1 cellular context compared by ENCODE assay signal in genomic region chr12:56001446-56002100, GRCh38.
TF ChIP-seq lines count a peak whose summit lies in the region.

No MANE protein-coding gene starts in this region.

TF ChIP-seq in HepG2, 621 proteins besides CTCF, POLR2A, EP300 and RAD21:
- TF ChIP-seq, protein P1, sequence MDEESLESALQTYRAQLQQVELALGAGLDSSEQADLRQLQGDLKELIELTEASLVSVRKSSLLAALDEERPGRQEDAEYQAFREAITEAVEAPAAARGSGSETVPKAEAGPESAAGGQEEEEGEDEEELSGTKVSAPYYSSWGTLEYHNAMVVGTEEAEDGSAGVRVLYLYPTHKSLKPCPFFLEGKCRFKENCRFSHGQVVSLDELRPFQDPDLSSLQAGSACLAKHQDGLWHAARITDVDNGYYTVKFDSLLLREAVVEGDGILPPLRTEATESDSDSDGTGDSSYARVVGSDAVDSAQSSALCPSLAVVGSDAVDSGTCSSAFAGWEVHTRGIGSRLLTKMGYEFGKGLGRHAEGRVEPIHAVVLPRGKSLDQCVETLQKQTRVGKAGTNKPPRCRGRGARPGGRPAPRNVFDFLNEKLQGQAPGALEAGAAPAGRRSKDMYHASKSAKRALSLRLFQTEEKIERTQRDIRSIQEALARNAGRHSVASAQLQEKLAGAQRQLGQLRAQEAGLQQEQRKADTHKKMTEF (CRISPR knock-in tag; IDR thresholded peaks at IDR 0.05): peak; percentile 15; the same call in 1 of the 2 replicates
- peak; percentile 67; the same call in 1 of the 2 replicates for TF ChIP-seq ZBTB7B (CRISPR knock-in tag; IDR thresholded peaks at IDR 0.05)
- 0 out of 2 replicates have a peak, but pooled peaks have one; percentile 19 for TF ChIP-seq FOXA3 (CRISPR knock-in tag; IDR thresholded peaks at IDR 0.05)
- TF ChIP-seq, protein P2, sequence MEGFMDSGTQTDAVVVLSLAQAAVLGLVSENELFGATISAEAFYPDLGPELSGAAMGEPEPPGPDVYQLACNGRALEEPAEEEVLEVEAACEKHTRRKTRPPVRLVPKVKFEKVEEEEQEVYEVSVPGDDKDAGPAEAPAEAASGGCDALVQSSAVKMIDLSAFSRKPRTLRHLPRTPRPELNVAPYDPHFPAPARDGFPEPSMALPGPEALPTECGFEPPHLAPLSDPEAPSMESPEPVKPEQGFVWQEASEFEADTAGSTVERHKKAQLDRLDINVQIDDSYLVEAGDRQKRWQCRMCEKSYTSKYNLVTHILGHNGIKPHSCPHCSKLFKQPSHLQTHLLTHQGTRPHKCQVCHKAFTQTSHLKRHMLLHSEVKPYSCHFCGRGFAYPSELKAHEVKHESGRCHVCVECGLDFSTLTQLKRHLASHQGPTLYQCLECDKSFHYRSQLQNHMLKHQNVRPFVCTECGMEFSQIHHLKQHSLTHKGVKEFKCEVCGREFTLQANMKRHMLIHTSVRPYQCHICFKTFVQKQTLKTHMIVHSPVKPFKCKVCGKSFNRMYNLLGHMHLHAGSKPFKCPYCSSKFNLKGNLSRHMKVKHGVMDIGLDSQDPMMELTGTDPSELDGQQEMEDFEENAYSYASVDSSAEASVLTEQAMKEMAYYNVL (CRISPR knock-in tag; IDR thresholded peaks at IDR 0.05; ENCODE audit: borderline replicate concordance): no peak
- TF ChIP-seq RXRB (CRISPR knock-in tag; IDR thresholded peaks at IDR 0.05; ENCODE audit: borderline replicate concordance): 0 out of 2 replicates have a peak, but pooled peaks have one; percentile 0
- TF ChIP-seq FOXO4 (CRISPR knock-in tag; conservative IDR thresholded peaks at IDR 0.05): no peak
- no peak for TF ChIP-seq FOXA1 (IDR thresholded peaks at IDR 0.05)
- peak; percentile 39; the same call in 1 of the 2 replicates for TF ChIP-seq FOXA1 (CRISPR knock-in tag; IDR thresholded peaks at IDR 0.05)
- TF ChIP-seq BRCA1 (CRISPR knock-in tag; IDR thresholded peaks at IDR 0.05): no peak
- TF ChIP-seq, protein P3, sequence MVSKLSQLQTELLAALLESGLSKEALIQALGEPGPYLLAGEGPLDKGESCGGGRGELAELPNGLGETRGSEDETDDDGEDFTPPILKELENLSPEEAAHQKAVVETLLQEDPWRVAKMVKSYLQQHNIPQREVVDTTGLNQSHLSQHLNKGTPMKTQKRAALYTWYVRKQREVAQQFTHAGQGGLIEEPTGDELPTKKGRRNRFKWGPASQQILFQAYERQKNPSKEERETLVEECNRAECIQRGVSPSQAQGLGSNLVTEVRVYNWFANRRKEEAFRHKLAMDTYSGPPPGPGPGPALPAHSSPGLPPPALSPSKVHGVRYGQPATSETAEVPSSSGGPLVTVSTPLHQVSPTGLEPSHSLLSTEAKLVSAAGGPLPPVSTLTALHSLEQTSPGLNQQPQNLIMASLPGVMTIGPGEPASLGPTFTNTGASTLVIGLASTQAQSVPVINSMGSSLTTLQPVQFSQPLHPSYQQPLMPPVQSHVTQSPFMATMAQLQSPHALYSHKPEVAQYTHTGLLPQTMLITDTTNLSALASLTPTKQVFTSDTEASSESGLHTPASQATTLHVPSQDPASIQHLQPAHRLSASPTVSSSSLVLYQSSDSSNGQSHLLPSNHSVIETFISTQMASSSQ (IDR thresholded peaks at IDR 0.05; ENCODE audit: low read depth): peak; percentile 90
- TF ChIP-seq, protein P3 (CRISPR knock-in tag; IDR thresholded peaks at IDR 0.05; ENCODE audit: borderline replicate concordance): peak; percentile 83; the same call in 1 of the 2 replicates
- TF ChIP-seq, protein P4, sequence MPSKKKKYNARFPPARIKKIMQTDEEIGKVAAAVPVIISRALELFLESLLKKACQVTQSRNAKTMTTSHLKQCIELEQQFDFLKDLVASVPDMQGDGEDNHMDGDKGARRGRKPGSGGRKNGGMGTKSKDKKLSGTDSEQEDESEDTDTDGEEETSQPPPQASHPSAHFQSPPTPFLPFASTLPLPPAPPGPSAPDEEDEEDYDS (CRISPR knock-in tag; IDR thresholded peaks at IDR 0.05): 0 out of 2 replicates have a peak, but pooled peaks have one; percentile 26
- TF ChIP-seq GATAD2A (CRISPR knock-in tag; IDR thresholded peaks at IDR 0.05): peak; percentile 41; the same call in 1 of the 2 replicates
- TF ChIP-seq SAP130 (CRISPR knock-in tag; IDR thresholded peaks at IDR 0.05; ENCODE audit: low read depth): peak; percentile 35; the same call in 1 of the 2 replicates
- no peak for TF ChIP-seq FOSL2 (CRISPR knock-in tag; IDR thresholded peaks at IDR 0.05)
- TF ChIP-seq, protein P5, sequence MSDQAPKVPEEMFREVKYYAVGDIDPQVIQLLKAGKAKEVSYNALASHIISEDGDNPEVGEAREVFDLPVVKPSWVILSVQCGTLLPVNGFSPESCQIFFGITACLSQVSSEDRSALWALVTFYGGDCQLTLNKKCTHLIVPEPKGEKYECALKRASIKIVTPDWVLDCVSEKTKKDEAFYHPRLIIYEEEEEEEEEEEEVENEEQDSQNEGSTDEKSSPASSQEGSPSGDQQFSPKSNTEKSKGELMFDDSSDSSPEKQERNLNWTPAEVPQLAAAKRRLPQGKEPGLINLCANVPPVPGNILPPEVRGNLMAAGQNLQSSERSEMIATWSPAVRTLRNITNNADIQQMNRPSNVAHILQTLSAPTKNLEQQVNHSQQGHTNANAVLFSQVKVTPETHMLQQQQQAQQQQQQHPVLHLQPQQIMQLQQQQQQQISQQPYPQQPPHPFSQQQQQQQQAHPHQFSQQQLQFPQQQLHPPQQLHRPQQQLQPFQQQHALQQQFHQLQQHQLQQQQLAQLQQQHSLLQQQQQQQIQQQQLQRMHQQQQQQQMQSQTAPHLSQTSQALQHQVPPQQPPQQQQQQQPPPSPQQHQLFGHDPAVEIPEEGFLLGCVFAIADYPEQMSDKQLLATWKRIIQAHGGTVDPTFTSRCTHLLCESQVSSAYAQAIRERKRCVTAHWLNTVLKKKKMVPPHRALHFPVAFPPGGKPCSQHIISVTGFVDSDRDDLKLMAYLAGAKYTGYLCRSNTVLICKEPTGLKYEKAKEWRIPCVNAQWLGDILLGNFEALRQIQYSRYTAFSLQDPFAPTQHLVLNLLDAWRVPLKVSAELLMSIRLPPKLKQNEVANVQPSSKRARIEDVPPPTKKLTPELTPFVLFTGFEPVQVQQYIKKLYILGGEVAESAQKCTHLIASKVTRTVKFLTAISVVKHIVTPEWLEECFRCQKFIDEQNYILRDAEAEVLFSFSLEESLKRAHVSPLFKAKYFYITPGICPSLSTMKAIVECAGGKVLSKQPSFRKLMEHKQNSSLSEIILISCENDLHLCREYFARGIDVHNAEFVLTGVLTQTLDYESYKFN (CRISPR knock-in tag; conservative IDR thresholded peaks at IDR 0.05): peak; percentile 52
- TF ChIP-seq, protein P6, sequence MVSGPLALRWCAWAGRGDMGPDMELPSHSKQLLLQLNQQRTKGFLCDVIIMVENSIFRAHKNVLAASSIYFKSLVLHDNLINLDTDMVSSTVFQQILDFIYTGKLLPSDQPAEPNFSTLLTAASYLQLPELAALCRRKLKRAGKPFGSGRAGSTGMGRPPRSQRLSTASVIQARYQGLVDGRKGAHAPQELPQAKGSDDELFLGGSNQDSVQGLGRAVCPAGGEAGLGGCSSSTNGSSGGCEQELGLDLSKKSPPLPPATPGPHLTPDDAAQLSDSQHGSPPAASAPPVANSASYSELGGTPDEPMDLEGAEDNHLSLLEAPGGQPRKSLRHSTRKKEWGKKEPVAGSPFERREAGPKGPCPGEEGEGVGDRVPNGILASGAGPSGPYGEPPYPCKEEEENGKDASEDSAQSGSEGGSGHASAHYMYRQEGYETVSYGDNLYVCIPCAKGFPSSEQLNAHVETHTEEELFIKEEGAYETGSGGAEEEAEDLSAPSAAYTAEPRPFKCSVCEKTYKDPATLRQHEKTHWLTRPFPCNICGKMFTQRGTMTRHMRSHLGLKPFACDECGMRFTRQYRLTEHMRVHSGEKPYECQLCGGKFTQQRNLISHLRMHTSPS (CRISPR knock-in tag; IDR thresholded peaks at IDR 0.05; ENCODE audit: low read depth): no peak
- no peak for TF ChIP-seq LCORL (IDR thresholded peaks at IDR 0.05)
- TF ChIP-seq LCORL (CRISPR knock-in tag; IDR thresholded peaks at IDR 0.05): peak; percentile 15; the same call in 1 of the 2 replicates
- peak; percentile 72; the same call in 1 of the 2 replicates for TF ChIP-seq HNF1B (CRISPR knock-in tag; IDR thresholded peaks at IDR 0.05)
- TF ChIP-seq PPARG (CRISPR knock-in tag; conservative IDR thresholded peaks at IDR 0.05): peak; percentile 40; the same call in 1 of the 2 replicates
- no peak for TF ChIP-seq XBP1 (CRISPR knock-in tag; IDR thresholded peaks at IDR 0.05)
- peak; percentile 46; the same call in 1 of the 2 replicates for TF ChIP-seq ELF3 (CRISPR knock-in tag; IDR thresholded peaks at IDR 0.05)
- peak; percentile 42; the same call in 1 of the 2 replicates for TF ChIP-seq ERF (CRISPR knock-in tag; IDR thresholded peaks at IDR 0.05)
- peak; percentile 24; the same call in 1 of the 2 replicates for TF ChIP-seq ARID5B (CRISPR knock-in tag; IDR thresholded peaks at IDR 0.05)
- TF ChIP-seq ARID2 (CRISPR knock-in tag; IDR thresholded peaks at IDR 0.05; ENCODE audit: borderline replicate concordance): no peak
- peak; percentile 37 for TF ChIP-seq SIX4 (CRISPR knock-in tag; IDR thresholded peaks at IDR 0.05)
- no peak for TF ChIP-seq ZNF605 (CRISPR knock-in tag; IDR thresholded peaks at IDR 0.05)
- 0 out of 2 replicates have a peak, but pooled peaks have one; percentile 20 for TF ChIP-seq RARA (CRISPR knock-in tag; IDR thresholded peaks at IDR 0.05)
- no peak for TF ChIP-seq ZNF18 (CRISPR knock-in tag; IDR thresholded peaks at IDR 0.05; ENCODE audit: insufficient replicate concordance)
- TF ChIP-seq SIX1 (CRISPR knock-in tag; IDR thresholded peaks at IDR 0.05; ENCODE audit: borderline replicate concordance): peak; percentile 48; the same call in 1 of the 2 replicates
- peak; percentile 50 for TF ChIP-seq TEAD3 (CRISPR knock-in tag; optimal IDR thresholded peaks at IDR 0.05; ENCODE audit: borderline replicate concordance)
